In genomic region chr6:163726037-163726695, GRCh38 we compare ENCODE assay signal across 23 cellular contexts.
DNase-seq lines count a peak whose midpoint lies in the region; ATAC-seq and TF ChIP-seq lines count a peak whose summit lies in the region.
"Had no signal": no experiment of that assay in that cellular context is flagged by ENCODE, and none has a peak within 500 bp of the region (broad histone marks: within the 10 kb centered on the region; RNA-seq: fewer than 3 reads in every experiment).

No MANE protein-coding gene starts in this region.

- DNase-seq in OCI-LY7 (ENCODE audit: low spot score) (no peak), neuronal stem cell (ENCODE audit: low spot score) (no peak), spleen (peak; percentile 69), OCI-M2 (lab: John Stamatoyannopoulos, UW; ENCODE audit: unreplicated experiment) (no peak), erythroblast (lab: John Stamatoyannopoulos, UW) (no peak)
- DNase-seq: 8988T; ACHN; AML-193; Caco-2; CD4-positive, CD25-positive, alpha-beta regulatory T cell; CD8-positive, alpha-beta T cell; DND-41; EL; GDM1; GM23248; H7; HCEC 1CT had no signal

- H3K36me3 ChIP-seq in BLaER1 treated with 17β-estradiol and CSF1 and Interleukin-3, amounts not matched to agents 10 nM and 100 nM, result no peaks in the 10 kb centered on the region
- H3K36me3 ChIP-seq in OCI-LY7 (ENCODE audit: insufficient read depth, low read length), result no peaks in the 10 kb centered on the region
- no peaks in the 10 kb centered on the region for H3K36me3 ChIP-seq in neuronal stem cell (replicated peaks in 1 of 2; ENCODE audit: control insufficient read depth in 2 of 2, insufficient read depth in 2 of 2, low read length in 2 of 2)
- H3K36me3 ChIP-seq in spleen, result no peaks in the 10 kb centered on the region
- H3K36me3 ChIP-seq: BE2C had no signal

- H3K4me1 ChIP-seq in BLaER1 treated with 17β-estradiol and CSF1 and Interleukin-3, amounts not matched to agents 10 nM and 100 nM, result peaks cover 6 to 38% (median 18%) of the 10 kb centered on the region in 10 experiments; a peak in 16 of 20 replicates
- H3K4me1 ChIP-seq in OCI-LY7 (ENCODE audit: insufficient read depth, low read length, poor library complexity, severe bottlenecking) (peaks cover 84% of the 10 kb centered on the region), neuronal stem cell (ENCODE audit: control insufficient read depth in 2 of 2, insufficient read depth in 1 of 2, low read depth in 1 of 2, low read length in 2 of 2) (peaks cover 6 to 17% of the 10 kb centered on the region in 2 donors), spleen (no peaks in the 10 kb centered on the region)
- H3K4me1 ChIP-seq: A549, Caco-2 had no signal

- CTCF ChIA-PET in OCI-LY7 (lab: Charles Lee; ENCODE audit: unreplicated experiment), result interaction anchor here (0.6 kb wide), 1 partner anchor 16 kb away, joined by 4 read pairs; no protein-coding TSS in a partner anchor

- H3K9ac ChIP-seq in BLaER1 treated with 17β-estradiol and CSF1 and Interleukin-3, amounts not matched to agents 10 nM and 100 nM, result no peak overlapping the region
- H3K9ac ChIP-seq in neuronal stem cell (ENCODE audit: low read depth, low read length, poor library complexity), result no peak overlapping the region
- H3K9ac ChIP-seq: GM23248 had no signal

- H2AFZ ChIP-seq in OCI-LY7 (ENCODE audit: low read length) (peak overlapping the region; percentile 88; the same call in 1 of the 2 replicates), neuronal stem cell (ENCODE audit: low read length) (peak overlapping the region; percentile 32)
- H2AFZ ChIP-seq: GM23248 had no signal

- POLR2A ChIA-PET in OCI-LY7 (lab: Charles Lee), result interaction anchor here (0.5 to 2.4 kb wide), 6 partner anchors 13 to 78 kb away, joined by 3 to 6 read pairs (median 4); no protein-coding TSS in a partner anchor

- H4K20me1 ChIP-seq in BLaER1 treated with 17β-estradiol and CSF1 and Interleukin-3, amounts not matched to agents 10 nM and 100 nM, result no peaks in the 10 kb centered on the region
- no peaks in the 10 kb centered on the region for H4K20me1 ChIP-seq in OCI-LY7 (ENCODE audit: insufficient read depth, low read length)

- no peak overlapping the region for H3K4ac ChIP-seq in neuronal stem cell (ENCODE audit: low read length)

- TF ChIP-seq POLR2A in spleen (IDR thresholded peaks at IDR 0.05), result no peak
- TF ChIP-seq POLR2A in erythroblast (IDR thresholded peaks at IDR 0.05; ENCODE audit: low read length), result no peak

- no peak overlapping the region for H3K4me3 ChIP-seq in BLaER1 treated with 17β-estradiol and CSF1 and Interleukin-3, amounts not matched to agents 10 nM and 100 nM
- no peak overlapping the region for H3K4me3 ChIP-seq in OCI-LY7 (ENCODE audit: low read depth, low read length, poor library complexity, severe bottlenecking)
- H3K4me3 ChIP-seq in neuronal stem cell (ENCODE audit: low read length in 2 of 2), result no peak overlapping the region
- H3K4me3 ChIP-seq in spleen, result no peak overlapping the region
- H3K4me3 ChIP-seq: A549, GM12878, GM23248 had no signal

- no peaks in the 10 kb centered on the region for H3K9me3 ChIP-seq in BLaER1 treated with 17β-estradiol and CSF1 and Interleukin-3, amounts not matched to agents 10 nM and 100 nM (replicated peaks in 1 of 11)
- no peaks in the 10 kb centered on the region for H3K9me3 ChIP-seq in OCI-LY7 (ENCODE audit: low read length)
- no peaks in the 10 kb centered on the region for H3K9me3 ChIP-seq in neuronal stem cell (replicated peaks in 1 of 2; ENCODE audit: control insufficient read depth in 2 of 2, insufficient read depth in 1 of 2, low read depth in 1 of 2, low read length in 2 of 2)
- no peaks in the 10 kb centered on the region for H3K9me3 ChIP-seq in spleen
- H3K9me3 ChIP-seq: A549, BE2C, Caco-2 had no signal

- H2BK12ac ChIP-seq in neuronal stem cell (ENCODE audit: low read length), result no peak overlapping the region

- H3K18ac ChIP-seq in neuronal stem cell (ENCODE audit: low read length), result peak overlapping the region; percentile 28

- no peak overlapping the region for H2BK5ac ChIP-seq in neuronal stem cell (ENCODE audit: low read length)

- H3K79me2 ChIP-seq in OCI-LY7 (ENCODE audit: insufficient read depth, low read depth, low read length), result no peaks in the 10 kb centered on the region

- BruUV-seq in OCI-LY7 (replicated peaks; lab: Mats Ljungman, UMichigan), result no TSS peak

- no peak overlapping the region for H2BK120ac ChIP-seq in neuronal stem cell (ENCODE audit: low read depth, low read length)

- ATAC-seq in HG02610 (IDR thresholded peaks at IDR 0.05; ENCODE audit: unreplicated experiment), result no peak
- ATAC-seq: A549; CD8-positive, alpha-beta T cell; GM12878 had no signal

- H3K23ac ChIP-seq in neuronal stem cell (ENCODE audit: low read depth, low read length, poor library complexity), result no peak overlapping the region

- H3K27ac ChIP-seq in BLaER1 treated with 17β-estradiol and CSF1 and Interleukin-3, amounts not matched to agents 10 nM and 100 nM, result no peak overlapping the region
- no peak overlapping the region for H3K27ac ChIP-seq in OCI-LY7 (ENCODE audit: low read depth, low read length, poor library complexity, severe bottlenecking)
- no peak overlapping the region for H3K27ac ChIP-seq in neuronal stem cell (replicated peaks; ENCODE audit: low read length)
- H3K27ac ChIP-seq in spleen, result no peak overlapping the region
- H3K27ac ChIP-seq: A549, C4-2B, GM23248 had no signal

- no peaks in the 10 kb centered on the region for H3K27me3 ChIP-seq in BLaER1 treated with 17β-estradiol and CSF1 and Interleukin-3, amounts not matched to agents 10 nM and 100 nM
- no peaks in the 10 kb centered on the region for H3K27me3 ChIP-seq in neuronal stem cell (ENCODE audit: control insufficient read depth in 3 of 3, insufficient read depth in 3 of 3, low read depth in 1 of 3, low read length in 3 of 3)
- H3K27me3 ChIP-seq in spleen (replicated peaks in 1 of 7), result no peaks in the 10 kb centered on the region
- H3K27me3 ChIP-seq: BE2C had no signal

- no peak overlapping the region for H4K91ac ChIP-seq in neuronal stem cell (ENCODE audit: low read depth, low read length, poor library complexity)

- H3K14ac ChIP-seq in neuronal stem cell (ENCODE audit: low read length), result no peak overlapping the region

- no peak overlapping the region for H4K8ac ChIP-seq in neuronal stem cell (ENCODE audit: low read depth, low read length)

- H3K9me2 ChIP-seq in OCI-LY7 (ENCODE audit: insufficient read depth, low read length), result no peaks in the 10 kb centered on the region

- H3K79me1 ChIP-seq in neuronal stem cell (ENCODE audit: low read depth, low read length), result no peaks in the 10 kb centered on the region

- peak overlapping the region; percentile 20 for H2AK5ac ChIP-seq in neuronal stem cell (ENCODE audit: low read depth, low read length)

- WGBS in neuronal stem cell (ENCODE audit: extremely low coverage in 2 of 2, insufficient read length in 2 of 2, insufficient replicate concordance in 1 of 2), 2 donors, result no CpG with 5 or more reads among the region's 14 CpGs
- WGBS in spleen, 5 donors, result 82 to 87% (median 84%) methylated on average over 14 of the region's 14 CpGs

- no peak for TF ChIP-seq CTCF in OCI-LY7 (conservative IDR thresholded peaks at IDR 0.05; ENCODE audit: low read length)
- TF ChIP-seq CTCF in spleen (IDR thresholded peaks at IDR 0.05 in 8 of 11, conservative IDR thresholded peaks at IDR 0.05 in 3 of 11), result no peak

- intact Hi-C loops in OCI-LY7 (cut with micrococcal nuclease; ENCODE audit: unreplicated experiment), result no loop called here
- intact Hi-C loops in spleen (cut with DNase I; ENCODE audit: low total_unique reads), result no loop called here

- H2BK15ac ChIP-seq in neuronal stem cell (ENCODE audit: low read length), result no peak overlapping the region

- peak overlapping the region; percentile 0 to 72 (median 53); a peak in 19 of 22 replicates for H3K4me2 ChIP-seq in BLaER1 treated with 17β-estradiol and CSF1 and Interleukin-3, amounts not matched to agents 10 nM and 100 nM
- H3K4me2 ChIP-seq in OCI-LY7 (ENCODE audit: low read length) (peak overlapping the region; percentile 71; the same call in 1 of the 2 replicates), neuronal stem cell (ENCODE audit: insufficient read depth, low read length, poor library complexity, severe bottlenecking) (no peak overlapping the region)
- H3K4me2 ChIP-seq: A549 had no signal
